Comparison of ENCODE assay signal across 2 cellular contexts in the genomic region with DNA sequence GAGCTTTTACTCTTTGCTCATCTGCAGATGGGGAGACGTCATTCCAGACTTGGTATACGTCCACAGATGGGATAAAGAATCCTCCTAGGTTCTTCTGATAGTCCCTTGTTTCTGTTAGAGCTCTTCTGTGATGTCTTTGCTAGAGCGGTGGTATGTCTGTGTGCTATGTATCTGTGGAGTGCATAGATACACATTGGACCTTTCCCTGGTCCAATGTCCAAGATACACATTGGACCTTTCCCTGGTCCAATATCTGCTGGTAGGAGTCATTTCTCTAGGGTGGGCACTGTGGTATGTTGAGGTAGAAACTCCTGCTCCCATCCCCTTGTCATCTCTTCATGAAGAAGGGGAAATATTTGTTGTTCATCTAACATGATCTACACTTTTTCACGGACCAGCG.
TF ChIP-seq lines count a peak whose summit lies in the region.

No MANE protein-coding gene starts in this region.

TF ChIP-seq in HepG2, 621 proteins besides CTCF, POLR2A, EP300 and RAD21:
- TF ChIP-seq HNF4G (IDR thresholded peaks at IDR 0.05; ENCODE audit: borderline replicate concordance, low read depth, low read length) (peak; percentile 49; the same call in 1 of the 2 replicates), HNF4G (CRISPR knock-in tag; IDR thresholded peaks at IDR 0.05; ENCODE audit: borderline replicate concordance, low read depth) (no peak), AHDC1 (CRISPR knock-in tag; IDR thresholded peaks at IDR 0.05; ENCODE audit: borderline replicate concordance) (no peak), ZMYM4 (CRISPR knock-in tag; IDR thresholded peaks at IDR 0.05) (0 out of 2 replicates have a peak, but pooled peaks have one; percentile 2), ATF1 (CRISPR knock-in tag; IDR thresholded peaks at IDR 0.05) (0 out of 2 replicates have a peak, but pooled peaks have one; percentile 5), NCOR1 (IDR thresholded peaks at IDR 0.05; ENCODE audit: borderline replicate concordance, low read length) (0 out of 2 replicates have a peak, but pooled peaks have one; percentile 20), ZNF282 (IDR thresholded peaks at IDR 0.05; ENCODE audit: partially characterized antibody) (no peak), ZNF703 (CRISPR knock-in tag; IDR thresholded peaks at IDR 0.05; ENCODE audit: borderline replicate concordance) (no peak), TERF1 (CRISPR knock-in tag; IDR thresholded peaks at IDR 0.05) (no peak), ZNF788 (CRISPR knock-in tag; IDR thresholded peaks at IDR 0.05; ENCODE audit: borderline replicate concordance) (no peak), ASH2L (IDR thresholded peaks at IDR 0.05; ENCODE audit: insufficient read length, low read depth, low read length) (peak; percentile 22), HNF4A (CRISPR knock-in tag; IDR thresholded peaks at IDR 0.05) (peak; percentile 59), ZNF644 (CRISPR knock-in tag; IDR thresholded peaks at IDR 0.05; ENCODE audit: low read depth) (peak; percentile 6; the same call in 1 of the 2 replicates)
- TF ChIP-seq, protein P1, sequence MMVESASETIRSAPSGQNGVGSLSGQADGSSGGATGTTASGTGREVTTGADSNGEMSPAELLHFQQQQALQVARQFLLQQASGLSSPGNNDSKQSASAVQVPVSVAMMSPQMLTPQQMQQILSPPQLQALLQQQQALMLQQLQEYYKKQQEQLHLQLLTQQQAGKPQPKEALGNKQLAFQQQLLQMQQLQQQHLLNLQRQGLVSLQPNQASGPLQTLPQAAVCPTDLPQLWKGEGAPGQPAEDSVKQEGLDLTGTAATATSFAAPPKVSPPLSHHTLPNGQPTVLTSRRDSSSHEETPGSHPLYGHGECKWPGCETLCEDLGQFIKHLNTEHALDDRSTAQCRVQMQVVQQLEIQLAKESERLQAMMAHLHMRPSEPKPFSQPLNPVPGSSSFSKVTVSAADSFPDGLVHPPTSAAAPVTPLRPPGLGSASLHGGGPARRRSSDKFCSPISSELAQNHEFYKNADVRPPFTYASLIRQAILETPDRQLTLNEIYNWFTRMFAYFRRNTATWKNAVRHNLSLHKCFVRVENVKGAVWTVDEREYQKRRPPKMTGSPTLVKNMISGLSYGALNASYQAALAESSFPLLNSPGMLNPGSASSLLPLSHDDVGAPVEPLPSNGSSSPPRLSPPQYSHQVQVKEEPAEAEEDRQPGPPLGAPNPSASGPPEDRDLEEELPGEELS (CRISPR knock-in tag; IDR thresholded peaks at IDR 0.05): no peak

TF ChIP-seq in H1, 55 proteins besides CTCF, POLR2A, EP300 and RAD21:
- TF ChIP-seq TCF12 (IDR thresholded peaks at IDR 0.05; ENCODE audit: low read depth, low read length) (no peak), GABPA (IDR thresholded peaks at IDR 0.05; ENCODE audit: borderline replicate concordance, insufficient read depth, low read length) (no peak), CTBP2 (IDR thresholded peaks at IDR 0.05; ENCODE audit: borderline replicate concordance, insufficient read depth, insufficient read length, low read length) (no peak), SAP30 (IDR thresholded peaks at IDR 0.05; ENCODE audit: insufficient read depth, insufficient replicate concordance, low read length) (no peak), CBX5 (IDR thresholded peaks at IDR 0.05; ENCODE audit: low read depth, low read length) (no peak), SP1 (IDR thresholded peaks at IDR 0.05; ENCODE audit: low read depth, low read length) (no peak), NRF1 (IDR thresholded peaks at IDR 0.05; ENCODE audit: low read depth, low read length) (no peak), HDAC2 (IDR thresholded peaks at IDR 0.05; ENCODE audit: borderline replicate concordance in 1 of 2, low read depth in 2 of 2, low read length in 2 of 2) (no peak), RXRA (IDR thresholded peaks at IDR 0.05; ENCODE audit: insufficient read depth, low read depth, low read length) (no peak), BRCA1 (IDR thresholded peaks at IDR 0.05; ENCODE audit: low read depth, low read length) (no peak)
- TF ChIP-seq, protein P2, sequence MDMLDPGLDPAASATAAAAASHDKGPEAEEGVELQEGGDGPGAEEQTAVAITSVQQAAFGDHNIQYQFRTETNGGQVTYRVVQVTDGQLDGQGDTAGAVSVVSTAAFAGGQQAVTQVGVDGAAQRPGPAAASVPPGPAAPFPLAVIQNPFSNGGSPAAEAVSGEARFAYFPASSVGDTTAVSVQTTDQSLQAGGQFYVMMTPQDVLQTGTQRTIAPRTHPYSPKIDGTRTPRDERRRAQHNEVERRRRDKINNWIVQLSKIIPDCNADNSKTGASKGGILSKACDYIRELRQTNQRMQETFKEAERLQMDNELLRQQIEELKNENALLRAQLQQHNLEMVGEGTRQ (IDR thresholded peaks at IDR 0.05; ENCODE audit: low read length): no peak
TF ChIP-seq in H1: peak in this region for 0.
